22 cellular contexts compared by ENCODE assay signal in the genomic region with DNA sequence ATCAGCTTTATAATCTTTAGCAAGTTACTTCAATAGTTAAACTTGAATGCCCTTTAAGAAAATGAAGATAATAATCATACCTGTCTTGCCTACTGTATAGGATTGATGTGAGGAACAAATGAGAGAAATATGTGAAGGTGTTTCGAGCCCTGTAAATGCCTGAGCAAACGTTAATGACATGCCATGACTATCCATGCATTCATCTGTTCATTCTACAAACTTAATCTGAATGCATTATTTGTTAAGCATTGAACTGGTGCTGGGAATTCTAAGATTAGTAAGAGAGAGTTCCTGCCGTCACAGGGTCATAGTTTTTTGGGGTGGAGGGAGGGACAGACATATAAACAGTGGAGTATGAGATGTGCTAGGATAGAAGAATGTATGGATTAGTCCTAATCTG.
"Had no signal": no experiment of that assay in that cellular context is flagged by ENCODE, and none has a peak within 500 bp of the region (broad histone marks: within the 10 kb centered on the region; RNA-seq: fewer than 3 reads in every experiment).

No MANE protein-coding gene starts in this region.

- DNase-seq: colonic mucosa; cortex of kidney; dermis blood vessel endothelial cell; dorsolateral prefrontal cortex; effector CD4-positive, alpha-beta T cell; effector CD8-positive, alpha-beta T cell; effector memory CD4-positive, alpha-beta T cell; effector memory CD8-positive, alpha-beta T cell; endodermal cell; erythroblast; esophagus squamous epithelium; foreskin fibroblast; foreskin keratinocyte; foreskin melanocyte; gastrocnemius medialis; glutamatergic neuron; head of caudate nucleus; heart left ventricle; heart right ventricle had no signal

- H3K9me3 Mint-ChIP-seq: effector memory CD8-positive, alpha-beta T cell; endodermal cell had no signal

- H3K4me1 Mint-ChIP-seq: endodermal cell had no signal

- H3K4me3 Mint-ChIP-seq: dendritic cell treated with granulocyte-macrophage colony-stimulating factor and Interleukin-4, amounts not matched to agents 40 ng/mL and 50 ng/mL, for 4 days; effector memory CD8-positive, alpha-beta T cell; endodermal cell had no signal

- H3K27me3 Mint-ChIP-seq: dendritic cell treated with granulocyte-macrophage colony-stimulating factor and Interleukin-4, amounts not matched to agents 40 ng/mL and 50 ng/mL, for 4 days; effector memory CD8-positive, alpha-beta T cell had no signal

- ATAC-seq: effector memory CD8-positive, alpha-beta T cell; esophagus mucosa; foreskin keratinocyte; gastrocnemius medialis; gastroesophageal sphincter; heart left ventricle; heart right ventricle had no signal
